33 cellular contexts compared by ENCODE assay signal in genomic region chr11:98600103-98600502, GRCh38.
"Had no signal": no experiment of that assay in that cellular context is flagged by ENCODE, and none has a peak within 500 bp of the region (broad histone marks: within the 10 kb centered on the region; RNA-seq: fewer than 3 reads in every experiment).

No MANE protein-coding gene starts in this region.

- H3K4me3 ChIP-seq: esophagus squamous epithelium, gastroesophageal sphincter had no signal

- H3K9me3 ChIP-seq: esophagus squamous epithelium, gastroesophageal sphincter had no signal

- H3K27ac Mint-ChIP-seq: activated CD4-positive, alpha-beta T cell treated with anti-CD3 and anti-CD28 coated beads, Interleukin-2, amount 10 ng/mL, durations not matched to agents 7 days and 5 days; activated CD8-positive, alpha-beta T cell treated with anti-CD3 and anti-CD28 coated beads for 36 hours; activated naive CD8-positive, alpha-beta T cell; activated T-helper 17 cell treated with anti-CD3 and anti-CD28 coated beads, Interleukin-2, amount 50 U/mL, for 72 hours; effector memory CD8-positive, alpha-beta T cell; T-helper 17 cell; T-helper 2 cell treated with Interferon-gamma antibody and Interleukin-4, amounts not matched to agents 5 μg/mL and 100 μg/mL, for 36 hours; WTC11 had no signal

- H3K4me1 Mint-ChIP-seq: activated CD4-positive, alpha-beta T cell treated with anti-CD3 and anti-CD28 coated beads, Interleukin-2, amount 10 ng/mL, durations not matched to agents 7 days and 5 days; activated T-helper 17 cell treated with anti-CD3 and anti-CD28 coated beads, Interleukin-2, amount 50 U/mL, for 72 hours; T-helper 17 cell; WTC11 had no signal

- H3K4me3 Mint-ChIP-seq: activated CD4-positive, alpha-beta T cell treated with anti-CD3 and anti-CD28 coated beads, Interleukin-2, amount 10 ng/mL, durations not matched to agents 7 days and 5 days; activated CD8-positive, alpha-beta T cell treated with anti-CD3 and anti-CD28 coated beads for 36 hours; activated naive CD8-positive, alpha-beta T cell; activated T-cell treated with anti-CD3 and anti-CD28 coated beads, Interleukin-2, amount 50 U/mL, for 4 hours; activated T-helper 17 cell treated with anti-CD3 and anti-CD28 coated beads, Interleukin-2, amount 50 U/mL, for 72 hours; effector memory CD8-positive, alpha-beta T cell; T-helper 17 cell; T-helper 2 cell treated with Interferon-gamma antibody and Interleukin-4, amounts not matched to agents 5 μg/mL and 100 μg/mL, for 36 hours; WTC11 had no signal

- DNase-seq: activated CD4-positive, alpha-beta T cell treated with anti-CD3 and anti-CD28 coated beads for 1 hour; activated CD4-positive, alpha-beta T cell treated with anti-CD3 and anti-CD28 coated beads for 4 hours; activated CD4-positive, alpha-beta T cell treated with anti-CD3 and anti-CD28 coated beads, Interleukin-2, amount 10 ng/mL, durations not matched to agents 7 days and 5 days; activated CD4-positive, alpha-beta T cell treated with anti-CD3 and anti-CD28 coated beads, Interleukin-2, amount 50 U/mL, for 4 hours; activated CD8-positive, alpha-beta memory T cell treated with anti-CD3 and anti-CD28 coated beads for 24 hours; activated CD8-positive, alpha-beta T cell treated with anti-CD3 and anti-CD28 coated beads for 36 hours; activated effector memory CD4-positive, alpha-beta T cell treated with Interleukin-2 at 50 U/mL for 16 hours; activated gamma-delta T cell treated with Interleukin-2 at 50 U/mL for 16 hours; activated naive CD4-positive, alpha-beta T cell treated with anti-CD3 and anti-CD28 coated beads, Interleukin-2, amount 50 U/mL, for 16 hours; activated naive CD4-positive, alpha-beta T cell treated with Interleukin-2 at 50 U/mL for 16 hours; activated T-cell treated with anti-CD3 and anti-CD28 coated beads, Interleukin-2, amount 50 U/mL, for 4 hours; amniotic stem cell; anterior cingulate cortex; brain microvascular endothelial cell; caudate nucleus; cortex of kidney; dermis blood vessel endothelial cell; effector CD4-positive, alpha-beta T cell; effector memory CD8-positive, alpha-beta T cell; esophagus squamous epithelium; foreskin melanocyte; head of caudate nucleus; T-helper 1 cell; T-helper 17 cell; T1000 had no signal

- H3K27me3 ChIP-seq: brain microvascular endothelial cell, esophagus squamous epithelium, gastroesophageal sphincter had no signal

- H3K36me3 ChIP-seq: brain microvascular endothelial cell, esophagus squamous epithelium, gastroesophageal sphincter had no signal

- H3K27me3 Mint-ChIP-seq: activated CD4-positive, alpha-beta T cell treated with anti-CD3 and anti-CD28 coated beads, Interleukin-2, amount 10 ng/mL, durations not matched to agents 7 days and 5 days; activated CD8-positive, alpha-beta T cell treated with anti-CD3 and anti-CD28 coated beads for 36 hours; activated naive CD8-positive, alpha-beta T cell; activated T-helper 17 cell treated with anti-CD3 and anti-CD28 coated beads, Interleukin-2, amount 50 U/mL, for 72 hours; effector memory CD8-positive, alpha-beta T cell; T-helper 17 cell had no signal

- FAIRE-seq: astrocyte, colon had no signal

- H3K4me1 ChIP-seq: esophagus squamous epithelium, gastroesophageal sphincter had no signal

- ATAC-seq: activated CD8-positive, alpha-beta T cell treated with anti-CD3 and anti-CD28 coated beads for 36 hours; activated T-cell treated with anti-CD3 and anti-CD28 coated beads, Interleukin-2, amount 50 U/mL, for 4 hours; activated T-helper 17 cell treated with anti-CD3 and anti-CD28 coated beads, Interleukin-2, amount 50 U/mL, for 72 hours; effector memory CD8-positive, alpha-beta T cell; gastroesophageal sphincter; T-helper 17 cell; WTC11 had no signal

- H3K27ac ChIP-seq: brain microvascular endothelial cell, esophagus squamous epithelium, gastroesophageal sphincter, VCaP had no signal

- H3K36me3 Mint-ChIP-seq: activated naive CD8-positive, alpha-beta T cell; WTC11 had no signal
